8 cellular contexts compared by ENCODE assay signal in the genomic region with DNA sequence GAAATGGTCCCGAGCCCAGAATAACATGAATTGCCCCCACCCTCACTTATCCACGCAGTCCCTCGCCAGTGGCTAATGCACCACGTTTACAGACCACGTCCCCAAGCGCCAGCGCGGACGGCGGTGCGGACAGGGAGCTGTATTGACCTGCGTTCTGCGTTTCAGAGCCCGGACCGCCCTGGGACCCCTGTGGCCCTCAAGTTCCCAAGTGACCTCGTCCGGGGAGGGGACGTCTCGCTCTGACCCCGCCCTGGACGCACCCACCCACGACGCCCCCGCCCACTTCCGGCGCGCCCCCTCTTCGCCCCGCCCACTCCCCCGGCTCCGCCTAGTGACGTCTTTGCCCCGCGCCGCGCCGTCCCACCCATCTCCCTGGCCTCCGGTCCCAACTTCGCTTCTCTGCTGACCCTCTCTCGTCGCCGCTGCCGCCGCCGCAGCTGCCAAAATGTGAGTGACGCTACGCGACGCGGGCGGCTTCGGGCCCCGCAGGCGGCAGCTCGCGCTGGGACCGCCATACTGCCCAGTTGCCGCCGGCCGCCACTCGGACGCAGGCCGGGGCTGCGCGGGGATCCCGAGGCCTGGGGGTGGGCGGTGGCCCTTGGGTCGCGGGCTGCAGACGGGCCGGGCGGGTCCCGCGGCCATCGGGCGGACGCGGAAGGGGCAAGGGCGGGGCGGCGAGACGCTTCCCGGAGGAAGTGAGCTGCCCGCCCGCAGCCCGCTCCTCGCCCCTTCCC. TPM values are rescaled to one million over a fixed set of nuclear protein-coding genes. Genes with fewer than 3 reads are reported as not detected.
DNase-seq lines count a peak whose midpoint lies in the region; ATAC-seq, FAIRE-seq and TF ChIP-seq lines count a peak whose summit lies in the region.

A gene with protein sequence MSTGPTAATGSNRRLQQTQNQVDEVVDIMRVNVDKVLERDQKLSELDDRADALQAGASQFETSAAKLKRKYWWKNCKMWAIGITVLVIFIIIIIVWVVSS (plus strand): TSS at position 358 of the 734 bp plus-strand sequence. CDS start 88 bp downstream, at position 446.

- intact Hi-C loops in left lung (cut with DNase I), result no loop called here

- CTCF ChIA-PET in activated CD4-positive, alpha-beta T cell treated with anti-CD3 and anti-CD28 coated beads, Interleukin-2, amount 10 ng/mL, durations not matched to agents 7 days and 5 days (lab: Charles Lee), result interaction anchor here (0.5 kb wide), 1 partner anchor 171 kb away, joined by 3 read pairs; no protein-coding TSS in a partner anchor

- no peaks in the 10 kb centered on the region for H3K27me3 ChIP-seq in left lung

- peaks cover 20% of the 10 kb centered on the region for H3K36me3 Mint-ChIP-seq in activated CD4-positive, alpha-beta T cell treated with anti-CD3 and anti-CD28 coated beads, Interleukin-2, amount 10 ng/mL, durations not matched to agents 7 days and 5 days (ENCODE audit: low read depth)

- H3K9me3 ChIP-seq in left lung, result no peaks in the 10 kb centered on the region

- peak within 1 kb of the TSS; percentile 81 for H3K4me3 Mint-ChIP-seq in activated CD4-positive, alpha-beta T cell treated with anti-CD3 and anti-CD28 coated beads, Interleukin-2, amount 10 ng/mL, durations not matched to agents 7 days and 5 days

- peaks cover 7 to 48% of the 10 kb centered on the region in 2 donors for H3K4me1 ChIP-seq in left lung

- TF ChIP-seq CTCF in left lung (IDR thresholded peaks at IDR 0.05), result no peak

- peak; percentile 85 for ATAC-seq in HG03045 (IDR thresholded peaks at IDR 0.05; ENCODE audit: unreplicated experiment)
- ATAC-seq in left lung, result peak; percentile 99

- H3K27me3 Mint-ChIP-seq in activated CD4-positive, alpha-beta T cell treated with anti-CD3 and anti-CD28 coated beads, Interleukin-2, amount 10 ng/mL, durations not matched to agents 7 days and 5 days, result peaks cover 29% of the 10 kb centered on the region

- H3K4me3 ChIP-seq in left lung, result peak within 1 kb of the TSS; percentile 80 to 84

- H3K4me1 Mint-ChIP-seq in activated CD4-positive, alpha-beta T cell treated with anti-CD3 and anti-CD28 coated beads, Interleukin-2, amount 10 ng/mL, durations not matched to agents 7 days and 5 days, result peaks cover 32% of the 10 kb centered on the region

- FAIRE-seq in GM18507 (lab: Jason Lieb, UNC), result peak; percentile 84

- POLR2A ChIA-PET in activated CD4-positive, alpha-beta T cell treated with anti-CD3 and anti-CD28 coated beads, Interleukin-2, amount 10 ng/mL, durations not matched to agents 7 days and 5 days (lab: Charles Lee), result no interaction called here

- DNase-seq in 8988T (peak; percentile 56), GM18507 (ENCODE audit: extremely low spot score, insufficient read length, low read depth) (peak; percentile 98), NCI-H510A treated with DMSO at 0.1 percent for 48 hours (lab: John Stamatoyannopoulos, UW) (peak; percentile 95), dedifferentiated amniotic fluid mesenchymal stem cell (ENCODE audit: extremely low spot score) (peak; percentile 54), left lung (peak; percentile 91 to 95)
- DNase-seq in activated CD4-positive, alpha-beta T cell treated with anti-CD3 and anti-CD28 coated beads, Interleukin-2, amount 10 ng/mL, durations not matched to agents 7 days and 5 days, result peak; percentile 87
- DNase-seq in stimulated activated CD4-positive, alpha-beta T cell treated with anti-CD3 and anti-CD28 coated beads, Interleukin-2, amount 100 ng/mL, for 48 hours, result peak; percentile 88 to 92

- peaks cover 0 to 16% of the 10 kb centered on the region in 2 donors for H3K36me3 ChIP-seq in left lung

- peak within 1 kb of the TSS; percentile 89 for H3K27ac Mint-ChIP-seq in activated CD4-positive, alpha-beta T cell treated with anti-CD3 and anti-CD28 coated beads, Interleukin-2, amount 10 ng/mL, durations not matched to agents 7 days and 5 days

- H3K9me3 Mint-ChIP-seq in activated CD4-positive, alpha-beta T cell treated with anti-CD3 and anti-CD28 coated beads, Interleukin-2, amount 10 ng/mL, durations not matched to agents 7 days and 5 days, result no peaks in the 10 kb centered on the region

- H3K27ac ChIP-seq in left lung, result peak within 1 kb of the TSS; percentile 92 to 99

RNA-seq across cellular contexts. Expression of the gene that starts here (rescaled TPM):
- 10 to 100 TPM; 38.2 to 41.0 TPM for total RNA-seq in activated CD4-positive, alpha-beta T cell treated with anti-CD3 and anti-CD28 coated beads, Interleukin-2, amount 10 ng/mL, durations not matched to agents 7 days and 5 days
- 100 to 1,000 TPM; 110 to 111 TPM for total RNA-seq in left lung

Comparison
In these comparisons a context has a peak if more than half of its experiments do, and no peak if none do; other contexts are left out.
1. Peak in every context shown above with its lines: DNase-seq, ATAC-seq, H3K4me3 ChIP-seq and H3K27ac ChIP-seq.